8 cellular contexts compared by ENCODE assay signal in genomic region chr19:42450314-42450934, GRCh38. TPM values are rescaled to one million over a fixed set of nuclear protein-coding genes. Genes with fewer than 3 reads are reported as not detected.
DNase-seq lines count a peak whose midpoint lies in the region; ATAC-seq, FAIRE-seq and TF ChIP-seq lines count a peak whose summit lies in the region.

No MANE protein-coding gene starts in this region.

- peak; percentile 81 to 96 (median 91) for ATAC-seq in heart right ventricle
- no peak for ATAC-seq in GM18873 (IDR thresholded peaks at IDR 0.05; ENCODE audit: low FRiP score, unreplicated experiment)

- TF ChIP-seq POLR2A in H54 (IDR thresholded peaks at IDR 0.05; ENCODE audit: low read depth, low read length) (no peak), adrenal gland (IDR thresholded peaks at IDR 0.05) (no peak)

- no peak overlapping the region for H3K4me3 ChIP-seq in adrenal gland
- H3K4me3 ChIP-seq in heart right ventricle: peak overlapping the region in 1 of 10 donors; percentile 7

- TF ChIP-seq CTCF in adrenal gland (IDR thresholded peaks at IDR 0.05) (peak; percentile 68 to 98 (median 94)), heart right ventricle (IDR thresholded peaks at IDR 0.05) (peak; percentile 81 to 94 (median 90))

- no peaks in the 10 kb centered on the region for H3K36me3 ChIP-seq in adrenal gland (replicated peaks in 1 of 2)
- no peaks in the 10 kb centered on the region for H3K36me3 ChIP-seq in heart right ventricle

- no peaks in the 10 kb centered on the region for H3K9me3 ChIP-seq in adrenal gland (replicated peaks in 1 of 3)
- no peaks in the 10 kb centered on the region for H3K9me3 ChIP-seq in heart right ventricle

- H3K4me1 ChIP-seq in adrenal gland (replicated peaks in 1 of 2) (peaks cover 0 to 7% of the 10 kb centered on the region in 2 donors), heart right ventricle (peaks cover 0 to 33% (median 9%) of the 10 kb centered on the region in 9 donors)

- DNase-seq in DMS79 treated with DMSO at 0.1 percent for 48 hours (lab: John Stamatoyannopoulos, UW) (peak; percentile 82), H54 (ENCODE audit: insufficient read length, low spot score) (peak; percentile 71), NCI-H1105 (lab: John Stamatoyannopoulos, UW) (peak; percentile 78), T follicular helper cell (ENCODE audit: low read depth) (peak; percentile 68), adrenal gland (peak; percentile 76 to 95 (median 88)), heart right ventricle (peak; percentile 48 to 84), renal cortical epithelial cell (ENCODE audit: low read depth) (peak; percentile 84)

- H3K27me3 ChIP-seq in adrenal gland: no peaks in the 10 kb centered on the region
- H3K27me3 ChIP-seq in heart right ventricle: peaks cover 0 to 6% (median 0%) of the 10 kb centered on the region in 7 donors

- peak overlapping the region in 2 of 5 donors; percentile 51 to 78 for H3K27ac ChIP-seq in adrenal gland
- peak overlapping the region in 9 of 10 donors; percentile 50 to 74 (median 61) for H3K27ac ChIP-seq in heart right ventricle

- intact Hi-C loops in adrenal gland (cut with DNase I): loop anchor here in 1 of 2 donors (5.0 kb wide), 1 partner anchor 77 kb away; the partner anchor contains the start of gene CEACAM1
- intact Hi-C loops in heart right ventricle (cut with DNase I): loop anchor here in 9 of 10 donors (1.0 to 10.0 kb wide), 7 partner anchors 74 to 147 kb away; partner anchors contain the start of genes CEACAM8 (in 4 of the 9) and CEACAM1 (in 3 of the 9)

- 0 to 1% (median 0%) methylated on average over 3 of the region's 3 CpGs for WGBS in adrenal gland, 4 donors
- 0% methylated on average over 3 of the region's 3 CpGs for WGBS in heart right ventricle, 2 donors

- FAIRE-seq in H54 (lab: Jason Lieb, UNC): peak; percentile 93

RNA-seq across cellular contexts. Expression of gene CXCL17, which starts 7.7 kb away (rescaled TPM):
- under 1 TPM in 2 of 8 donors, not detected in 6; 0.34 to 0.50 TPM for total RNA-seq in adrenal gland
- polyA plus RNA-seq in adrenal gland: under 1 TPM in 1 of 3 donors, not detected in 2; 0.27 TPM
- total RNA-seq in heart right ventricle: not detected
- under 1 TPM in 1 of 2 donors, not detected in 1; 0.03 TPM for polyA plus RNA-seq in heart right ventricle
- not detected in 2 replicates for total RNA-seq in renal cortical epithelial cell

RNA-seq across cellular contexts. Expression of gene LIPE, which starts 23.2 kb away (rescaled TPM):
- total RNA-seq in adrenal gland: 100 to 1,000 TPM in 1 of 8 donors, 10 to 100 TPM in 7; 11.2 to 230 (median 43.3) TPM
- 100 to 1,000 TPM in 1 of 3 donors, 10 to 100 TPM in 2; 29.9 to 204 (median 68.6) TPM for polyA plus RNA-seq in adrenal gland
- total RNA-seq in heart right ventricle: 100 to 1,000 TPM in 1 of 10 donors, 10 to 100 TPM in 9; 39.4 to 109 (median 53.8) TPM
- polyA plus RNA-seq in heart right ventricle: 10 to 100 TPM; 60.6 to 80.7 TPM
- total RNA-seq in renal cortical epithelial cell: 1.2 and 1.4 TPM in 2 replicates
